Comparison of ENCODE assay signal across 14 cellular contexts in genomic region chr3:120640231-120640630, GRCh38. TPM values are rescaled to one million over a fixed set of nuclear protein-coding genes. Genes with fewer than 3 reads are reported as not detected.
A peak's percentile ranks its signal among the peaks of the same experiment; 100 is the strongest.
DNase-seq lines count a peak whose midpoint lies in the region; ATAC-seq, FAIRE-seq and TF ChIP-seq lines count a peak whose summit lies in the region.
"Had no signal": no experiment of that assay in that cellular context is flagged by ENCODE, and none has a peak within 500 bp of the region (broad histone marks: within the 10 kb centered on the region; RNA-seq: fewer than 3 reads in every experiment).

No MANE protein-coding gene starts in this region.

- H3F3A ChIP-seq in PC-3 (ENCODE audit: low read length, unreplicated experiment), result no peaks in the 10 kb centered on the region

- no peak for TF ChIP-seq CTCF in testis (IDR thresholded peaks at IDR 0.05)
- TF ChIP-seq CTCF in PC-3 (conservative IDR thresholded peaks at IDR 0.05; ENCODE audit: low read depth, low read length), result no peak

- H2AFZ ChIP-seq in PC-3 (ENCODE audit: low read length), result no peak overlapping the region

- H3K9ac ChIP-seq in PC-3 (ENCODE audit: low read length), result no peak overlapping the region

- TF ChIP-seq POLR2A in testis (IDR thresholded peaks at IDR 0.05) (no peak), H54 (IDR thresholded peaks at IDR 0.05; ENCODE audit: low read depth, low read length) (no peak)

- POLR2A ChIA-PET in PC-3 (lab: Charles Lee; ENCODE audit: unreplicated experiment), result no interaction called here

- H3K9me2 ChIP-seq in PC-3 (replicated peaks; ENCODE audit: low read length), result 0 out of 2 replicates have a peak, but pooled peaks cover 3% of the 10 kb centered on the region

- H3K4me1 ChIP-seq in testis, result no peaks in the 10 kb centered on the region
- no peaks in the 10 kb centered on the region for H3K4me1 ChIP-seq in PC-3 (ENCODE audit: insufficient read depth, low read length)
- H3K4me1 ChIP-seq: HAP-1 had no signal

- intact Hi-C loops in testis (cut with DNase I; ENCODE audit: low total_unique reads) (no loop called here), PC-3 (cut with micrococcal nuclease) (no loop called here)

- H3K27me3 ChIP-seq in testis (no peaks in the 10 kb centered on the region), PC-3 (ENCODE audit: low read length) (no peaks in the 10 kb centered on the region)

- no peak overlapping the region for H3K27ac ChIP-seq in testis
- H3K27ac ChIP-seq in PC-3 (ENCODE audit: low read length), result no peak overlapping the region
- H3K27ac ChIP-seq: A549 had no signal

- 83 to 98% methylated on average over 1 of the region's 1 CpG for WGBS in testis, 2 donors

- DNase-seq in D341Med (ENCODE audit: low spot score) (peak; percentile 65), DMS 273 treated with DMSO at 0.1 percent for 48 hours (lab: John Stamatoyannopoulos, UW) (peak; percentile 22), NCI-H82 treated with DMSO at 0.1 percent for 48 hours (lab: John Stamatoyannopoulos, UW; ENCODE audit: unreplicated experiment) (peak; percentile 93), testis (no peak), PC-3 (no peak), H54 (ENCODE audit: insufficient read length, low spot score) (no peak)
- DNase-seq: CD4-positive, CD25-positive, alpha-beta regulatory T cell; DND-41; GF-D8; GOT3 had no signal

- H4K20me1 ChIP-seq in PC-3 (ENCODE audit: low read length), result no peaks in the 10 kb centered on the region

- CTCF ChIA-PET in PC-3 (lab: Charles Lee), result no interaction called here

- H3K36me3 ChIP-seq in testis (ENCODE audit: low read depth, missing control alignments) (no peaks in the 10 kb centered on the region), PC-3 (ENCODE audit: low read depth, low read length) (no peaks in the 10 kb centered on the region)
- H3K36me3 ChIP-seq: HAP-1 had no signal

- H3K9me3 ChIP-seq in testis (no peaks in the 10 kb centered on the region), PC-3 (ENCODE audit: low read length) (no peaks in the 10 kb centered on the region)
- H3K9me3 ChIP-seq: A549, HAP-1 had no signal

- ATAC-seq in PC-3, result no peak
- ATAC-seq: A549 had no signal

- FAIRE-seq in H54 (lab: Jason Lieb, UNC), result no peak
- FAIRE-seq: A549, GM19239, HTR-8/SVneo had no signal

- H3K4me3 ChIP-seq in testis (no peak overlapping the region), PC-3 (ENCODE audit: low read length) (no peak overlapping the region)
- H3K4me3 ChIP-seq: A549, HAP-1 had no signal

- H3K79me2 ChIP-seq in PC-3 (ENCODE audit: low read length), result no peaks in the 10 kb centered on the region

- BruUV-seq in PC-3 (replicated peaks; lab: Mats Ljungman, UMichigan), result no TSS peak

- no peak overlapping the region for H3K4me2 ChIP-seq in PC-3 (ENCODE audit: low read length)
- H3K4me2 ChIP-seq: A549 had no signal

RNA-seq across cellular contexts. Expression of gene HGD, which starts 41.8 kb away (rescaled TPM):
- total RNA-seq in testis (1 to 10 TPM; 1.2 to 1.4 TPM), PC-3 (2014; rRNA removed) (0.11 and 1.4 TPM in 2 replicates)
- 1.6 TPM for polyA plus RNA-seq in testis (ENCODE audit: insufficient read depth, low read depth, low replicate concordance)

RNA-seq across cellular contexts. Expression of gene NDUFB4, which starts 44.1 kb away (rescaled TPM):
- total RNA-seq in testis (100 to 1,000 TPM; 113 to 117 TPM), PC-3 (2014; rRNA removed) (239 and 283 TPM in 2 replicates)
- polyA plus RNA-seq in testis (ENCODE audit: insufficient read depth, low read depth, low replicate concordance), result 279 TPM

Comparison
In these comparisons a context has a peak if more than half of its experiments do, and no peak if none do; other contexts are left out.
1. DNase-seq: peak in D341Med (single experiment), DMS 273 treated with DMSO at 0.1 percent for 48 hours (single experiment) and NCI-H82 treated with DMSO at 0.1 percent for 48 hours (single experiment); none in testis (single experiment), PC-3 (single experiment) and H54 (single experiment).